Comparison of ENCODE assay signal across 8 cellular contexts in genomic region chr22:26673485-26673884, GRCh38. TPM values are rescaled to one million over a fixed set of nuclear protein-coding genes. Genes with fewer than 3 reads are reported as not detected.
DNase-seq lines count a peak whose midpoint lies in the region; ATAC-seq and TF ChIP-seq lines count a peak whose summit lies in the region.

No MANE protein-coding gene starts in this region.

- H3K27me3 Mint-ChIP-seq in T-helper 17 cell = no peaks in the 10 kb centered on the region
- no peaks in the 10 kb centered on the region for H3K27me3 Mint-ChIP-seq in natural killer cell treated with Interleukin-12 subunit alpha and Interleukin-12 subunit beta and Interleukin-15 and Interleukin-18, amount 100 ng/mL, for 72 hours

- ATAC-seq in T-helper 17 cell (no peak), HG02759 (IDR thresholded peaks at IDR 0.05; ENCODE audit: unreplicated experiment) (no peak)
- ATAC-seq in natural killer cell treated with Interleukin-12 subunit alpha and Interleukin-12 subunit beta and Interleukin-15 and Interleukin-18, amount 100 ng/mL, for 72 hours = peak in 1 of 2 donors; percentile 10

- intact Hi-C loops in dorsolateral prefrontal cortex (cut with DNase I) = loop anchor here (10.0 kb wide), 2 partner anchors 1131 to 1341 kb away; partner anchors contain the start of gene MN1 (in 1 of the 2)

- TF ChIP-seq CTCF in GM12864 (IDR thresholded peaks at IDR 0.05; ENCODE audit: low read depth, low read length, missing control alignments) (no peak), dorsolateral prefrontal cortex (IDR thresholded peaks at IDR 0.05 in 54 of 56, conservative IDR thresholded peaks at IDR 0.05 in 2 of 56; ENCODE audit: low read depth in 1 of 56, partially characterized antibody in 56 of 56) (no peak)

- H3K27ac Mint-ChIP-seq in T-helper 17 cell = peak overlapping the region; percentile 99
- peak overlapping the region; percentile 98 to 99 for H3K27ac Mint-ChIP-seq in natural killer cell treated with Interleukin-12 subunit alpha and Interleukin-12 subunit beta and Interleukin-15 and Interleukin-18, amount 100 ng/mL, for 72 hours

- DNase-seq in GM12864 (ENCODE audit: low read depth) = no peak
- no peak for DNase-seq in T-helper 17 cell
- no peak for DNase-seq in dorsolateral prefrontal cortex
- no peak for DNase-seq in natural killer cell treated with Interleukin-12 subunit alpha and Interleukin-12 subunit beta and Interleukin-15 and Interleukin-18, amount 100 ng/mL, for 72 hours (ENCODE audit: low spot score)
- no peak for DNase-seq in T-helper 9 cell
- DNase-seq in HUDEP-2 (lab: John Stamatoyannopoulos, UW; ENCODE audit: unreplicated experiment in 76 of 76) = no peak
- no peak for DNase-seq in central memory CD4-positive, alpha-beta T cell

- H3K4me3 ChIP-seq in GM12864 (ENCODE audit: low read depth, low read length) (peak overlapping the region; percentile 75), dorsolateral prefrontal cortex (peak overlapping the region; percentile 46 to 93 (median 80))

- peak overlapping the region; percentile 96 for H3K4me3 Mint-ChIP-seq in T-helper 17 cell
- H3K4me3 Mint-ChIP-seq in natural killer cell treated with Interleukin-12 subunit alpha and Interleukin-12 subunit beta and Interleukin-15 and Interleukin-18, amount 100 ng/mL, for 72 hours = peak overlapping the region; percentile 97

- H3K36me3 Mint-ChIP-seq in T-helper 17 cell (ENCODE audit: low read depth) = no peaks in the 10 kb centered on the region
- H3K36me3 Mint-ChIP-seq in natural killer cell treated with Interleukin-12 subunit alpha and Interleukin-12 subunit beta and Interleukin-15 and Interleukin-18, amount 100 ng/mL, for 72 hours = no peaks in the 10 kb centered on the region

- peaks cover 75% of the 10 kb centered on the region for H3K4me1 Mint-ChIP-seq in T-helper 17 cell
- peaks cover 72 to 85% of the 10 kb centered on the region in 2 donors for H3K4me1 Mint-ChIP-seq in natural killer cell treated with Interleukin-12 subunit alpha and Interleukin-12 subunit beta and Interleukin-15 and Interleukin-18, amount 100 ng/mL, for 72 hours (ENCODE audit: low read depth in 2 of 2)

- no peaks in the 10 kb centered on the region for H3K9me3 Mint-ChIP-seq in natural killer cell treated with Interleukin-12 subunit alpha and Interleukin-12 subunit beta and Interleukin-15 and Interleukin-18, amount 100 ng/mL, for 72 hours

- H3K9me3 ChIP-seq in T-helper 17 cell (ENCODE audit: control insufficient read depth, low read length, poor library complexity, severe bottlenecking) = no peaks in the 10 kb centered on the region

- peaks cover 0 to under 1% (median 0%) of the 10 kb centered on the region in 45 donors for H3K27me3 ChIP-seq in dorsolateral prefrontal cortex

- H3K27ac ChIP-seq in dorsolateral prefrontal cortex = peak overlapping the region in 57 of 59 donors; percentile 69 to 98 (median 95)

RNA-seq across cellular contexts. Expression of gene MIAT, which starts 16.1 kb away (rescaled TPM):
- total RNA-seq in T-helper 17 cell (100 to 1,000 TPM in 1 of 2 donors, 10 to 100 TPM in 1; 83.4 to 116 TPM), dorsolateral prefrontal cortex (100 to 1,000 TPM in 119 of 120 experiments, 10 to 100 TPM in 1; 94.5 to 482 (median 304) TPM)
- total RNA-seq in natural killer cell treated with Interleukin-12 subunit alpha and Interleukin-12 subunit beta and Interleukin-15 and Interleukin-18, amount 100 ng/mL, for 72 hours = 10 to 100 TPM in 1 of 2 donors, 1 to 10 TPM in 1; 6.0 to 12.6 TPM

RNA-seq across cellular contexts. Expression of gene CRYBA4, which starts 51.7 kb away (rescaled TPM):
- total RNA-seq in T-helper 17 cell (not detected), dorsolateral prefrontal cortex (1 to 10 TPM in 3 of 120 experiments, under 1 TPM in 4, not detected in 113; 0.62 to 1.3 (median 0.96) TPM)
- total RNA-seq in natural killer cell treated with Interleukin-12 subunit alpha and Interleukin-12 subunit beta and Interleukin-15 and Interleukin-18, amount 100 ng/mL, for 72 hours = not detected

RNA-seq across cellular contexts. Expression of gene CRYBB1, which starts 55.7 kb away (rescaled TPM):
- total RNA-seq in T-helper 17 cell (not detected), dorsolateral prefrontal cortex (1 to 10 TPM in 78 of 120 experiments, under 1 TPM in 27, not detected in 15; 0.47 to 4.9 (median 1.6) TPM)
- not detected for total RNA-seq in natural killer cell treated with Interleukin-12 subunit alpha and Interleukin-12 subunit beta and Interleukin-15 and Interleukin-18, amount 100 ng/mL, for 72 hours

Comparison
In these comparisons a context has a peak if more than half of its experiments do, and no peak if none do; other contexts are left out.
1. RNA of gene MIAT, which starts 16.1 kb away (total RNA-seq): 94.5 to 482 TPM in dorsolateral prefrontal cortex and 83.4 to 116 TPM in T-helper 17 cell; 6.0 to 12.6 TPM in natural killer cell treated with Interleukin-12 subunit alpha and Interleukin-12 subunit beta and Interleukin-15 and Interleukin-18, amount 100 ng/mL, for 72 hours; every median in the first group is over 4 times any median in the second.